8 cellular contexts compared by ENCODE assay signal in the genomic region with DNA sequence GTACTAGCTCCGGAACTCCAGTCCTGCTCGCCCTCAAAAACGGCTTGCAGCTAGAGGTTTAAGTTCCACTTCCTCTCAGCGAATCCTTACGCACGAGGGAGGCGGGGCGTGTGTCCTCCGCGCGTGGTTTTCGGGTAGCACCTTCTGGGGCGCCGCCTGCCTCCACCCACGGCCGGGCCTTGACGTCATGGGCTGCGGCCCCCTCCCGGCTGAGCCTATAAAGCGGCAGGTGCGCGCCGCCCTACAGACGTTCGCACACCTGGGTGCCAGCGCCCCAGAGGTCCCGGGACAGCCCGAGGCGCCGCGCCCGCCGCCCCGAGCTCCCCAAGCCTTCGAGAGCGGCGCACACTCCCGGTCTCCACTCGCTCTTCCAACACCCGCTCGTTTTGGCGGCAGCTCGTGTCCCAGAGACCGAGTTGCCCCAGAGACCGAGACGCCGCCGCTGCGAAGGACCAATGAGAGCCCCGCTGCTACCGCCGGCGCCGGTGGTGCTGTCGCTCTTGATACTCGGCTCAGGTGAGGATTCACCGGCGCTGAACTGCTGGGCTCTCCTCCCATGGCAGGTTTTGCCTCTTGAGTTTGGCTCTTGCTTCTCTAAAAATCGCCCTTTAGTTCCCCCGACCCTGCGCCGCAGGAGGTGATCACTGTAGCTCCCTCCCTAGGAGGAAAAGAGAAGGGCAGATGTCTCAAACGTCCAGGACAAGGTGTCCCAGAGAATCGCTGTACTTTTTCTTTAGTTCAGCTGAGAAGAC. TPM values are rescaled to one million over a fixed set of nuclear protein-coding genes. Genes with fewer than 3 reads are reported as not detected.
DNase-seq lines count a peak whose midpoint lies in the region; ATAC-seq lines count a peak whose summit lies in the region.

A gene with protein sequence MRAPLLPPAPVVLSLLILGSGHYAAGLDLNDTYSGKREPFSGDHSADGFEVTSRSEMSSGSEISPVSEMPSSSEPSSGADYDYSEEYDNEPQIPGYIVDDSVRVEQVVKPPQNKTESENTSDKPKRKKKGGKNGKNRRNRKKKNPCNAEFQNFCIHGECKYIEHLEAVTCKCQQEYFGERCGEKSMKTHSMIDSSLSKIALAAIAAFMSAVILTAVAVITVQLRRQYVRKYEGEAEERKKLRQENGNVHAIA (plus strand): TSS at position 246 of the 752 bp plus-strand sequence. CDS start 210 bp downstream, at position 456.

- H3K9ac ChIP-seq in mesendoderm (ENCODE audit: low read length), result peak within 1 kb of the TSS; percentile 34

- CTCF ChIA-PET in activated CD4-positive, alpha-beta memory T cell treated with anti-CD3 and anti-CD28 coated beads for 36 hours (lab: Charles Lee), result interaction anchor here (0.8 to 2.3 kb wide), 16 partner anchors 9 to 235 kb away, joined by 3 to 8 read pairs (median 4); no protein-coding TSS in a partner anchor

- no peaks in the 10 kb centered on the region for H3K79me2 ChIP-seq in mesendoderm (ENCODE audit: control insufficient read depth, insufficient read depth, low read length)

- no peak within 1 kb of the TSS for H4K5ac ChIP-seq in mesendoderm (ENCODE audit: low read length)

- no peaks in the 10 kb centered on the region for H3K27me3 Mint-ChIP-seq in activated CD4-positive, alpha-beta memory T cell treated with anti-CD3 and anti-CD28 coated beads for 36 hours

- no peak within 1 kb of the TSS for H3K4ac ChIP-seq in mesendoderm (ENCODE audit: low read depth, low read length)

- H3K27ac Mint-ChIP-seq in activated CD4-positive, alpha-beta memory T cell treated with anti-CD3 and anti-CD28 coated beads for 36 hours, result peak within 1 kb of the TSS; percentile 39

- DNase-seq in NCI-H2081 (lab: John Stamatoyannopoulos, UW), result peak; percentile 43 to 58
- no peak for DNase-seq in NCI-H2081 treated with DMSO at 0.1 percent for 48 hours (lab: John Stamatoyannopoulos, UW)
- DNase-seq in NCI-H460 (ENCODE audit: extremely low read depth, low read depth), result peak; percentile 35
- DNase-seq in activated CD4-positive, alpha-beta memory T cell treated with anti-CD3 and anti-CD28 coated beads for 36 hours, result peak; percentile 91
- DNase-seq in effector memory CD4-positive, alpha-beta T cell, result peak; percentile 76 to 86 (median 85)
- peak; percentile 75 for DNase-seq in mesendoderm
- peak; percentile 63 for DNase-seq in stimulated activated CD8-positive, alpha-beta memory T cell treated with anti-CD3 and anti-CD28 coated beads, Interleukin-15, amount 100 ng/mL, for 24 hours (ENCODE audit: low read depth)

- peak within 1 kb of the TSS; percentile 74 for H3K4me3 Mint-ChIP-seq in activated CD4-positive, alpha-beta memory T cell treated with anti-CD3 and anti-CD28 coated beads for 36 hours

- no CpG with 5 or more reads among the region's 64 CpGs for WGBS in mesendoderm (ENCODE audit: extremely low coverage, insufficient coverage, low lambda C conversion rate)

- no peaks in the 10 kb centered on the region for H3K36me3 ChIP-seq in effector memory CD4-positive, alpha-beta T cell (ENCODE audit: control insufficient read depth, insufficient read depth, low read length)
- H3K36me3 ChIP-seq in mesendoderm (ENCODE audit: control insufficient read depth, insufficient read depth, low read length), result no peaks in the 10 kb centered on the region

- H3K56ac ChIP-seq in mesendoderm (ENCODE audit: low read length), result peak within 1 kb of the TSS; percentile 15

- H3K4me2 ChIP-seq in mesendoderm (ENCODE audit: low read length), result peak within 1 kb of the TSS; percentile 72

- peak within 1 kb of the TSS; percentile 82 for H3K27ac ChIP-seq in effector memory CD4-positive, alpha-beta T cell (ENCODE audit: insufficient read depth, low read length, poor library complexity, severe bottlenecking)
- H3K27ac ChIP-seq in mesendoderm (ENCODE audit: low read depth, low read length), result no peak within 1 kb of the TSS

- no peaks in the 10 kb centered on the region for H3K36me3 Mint-ChIP-seq in activated CD4-positive, alpha-beta memory T cell treated with anti-CD3 and anti-CD28 coated beads for 36 hours

- H3K79me1 ChIP-seq in mesendoderm (ENCODE audit: low read length), result no peaks in the 10 kb centered on the region

- no peaks in the 10 kb centered on the region for H3K9me3 Mint-ChIP-seq in activated CD4-positive, alpha-beta memory T cell treated with anti-CD3 and anti-CD28 coated beads for 36 hours

- peak within 1 kb of the TSS; percentile 57 for H3K4me3 ChIP-seq in effector memory CD4-positive, alpha-beta T cell (ENCODE audit: insufficient read depth, low read depth, low read length, poor library complexity, severe bottlenecking)
- peak within 1 kb of the TSS; percentile 23 for H3K4me3 ChIP-seq in mesendoderm (ENCODE audit: low read length)

- no peak within 1 kb of the TSS for H3K23ac ChIP-seq in mesendoderm (ENCODE audit: low read length)

- POLR2A ChIA-PET in activated CD4-positive, alpha-beta memory T cell treated with anti-CD3 and anti-CD28 coated beads for 36 hours (lab: Charles Lee), result no interaction called here

- ATAC-seq in HG02885 (IDR thresholded peaks at IDR 0.05; ENCODE audit: poor library complexity, unreplicated experiment), result peak; percentile 93

- H2BK5ac ChIP-seq in mesendoderm (ENCODE audit: low read length), result no peak within 1 kb of the TSS

- H3K27me3 ChIP-seq in effector memory CD4-positive, alpha-beta T cell (replicated peaks; ENCODE audit: control insufficient read depth, insufficient read depth, low read length, poor library complexity, severe bottlenecking), result no peaks in the 10 kb centered on the region
- no peaks in the 10 kb centered on the region for H3K27me3 ChIP-seq in mesendoderm (ENCODE audit: insufficient read depth, low read length, poor library complexity)

- H3K18ac ChIP-seq in mesendoderm (ENCODE audit: low read length), result no peak within 1 kb of the TSS

- H3K9me3 ChIP-seq in effector memory CD4-positive, alpha-beta T cell (ENCODE audit: control insufficient read depth, low read length), result no peaks in the 10 kb centered on the region

- peaks cover 10% of the 10 kb centered on the region for H3K4me1 ChIP-seq in effector memory CD4-positive, alpha-beta T cell (ENCODE audit: control insufficient read depth, insufficient read depth, low read length, poor library complexity, severe bottlenecking)
- no peaks in the 10 kb centered on the region for H3K4me1 ChIP-seq in mesendoderm (ENCODE audit: control insufficient read depth, low read depth, low read length)

- no peak within 1 kb of the TSS for H2BK120ac ChIP-seq in mesendoderm (ENCODE audit: low read depth, low read length)

- H2BK15ac ChIP-seq in mesendoderm (replicated peaks; ENCODE audit: low read depth), result no peak within 1 kb of the TSS

- H4K8ac ChIP-seq in mesendoderm (ENCODE audit: low read depth, low read length), result no peak within 1 kb of the TSS

- intact Hi-C loops in activated CD4-positive, alpha-beta memory T cell treated with anti-CD3 and anti-CD28 coated beads for 36 hours (cut with micrococcal nuclease), result loop anchor here (2.0 to 5.0 kb wide), 5 partner anchors 46 to 286 kb away; a partner anchor contains a TSS

- H2AK5ac ChIP-seq in mesendoderm (ENCODE audit: low read length), result no peak within 1 kb of the TSS

- peaks cover 14% of the 10 kb centered on the region for H3K4me1 Mint-ChIP-seq in activated CD4-positive, alpha-beta memory T cell treated with anti-CD3 and anti-CD28 coated beads for 36 hours (ENCODE audit: low read depth)

RNA-seq across cellular contexts. Expression of the gene that starts here (rescaled TPM):
- 6.8 and 7.0 TPM in 2 replicates for total RNA-seq in NCI-H460 (2014; rRNA removed; shearing (Covaris generic))
- 1.2 and 2.9 TPM in 2 replicates for polyA plus RNA-seq in NCI-H460 (2014; cell fraction: nucleus; rRNA removed)
- total RNA-seq in activated CD4-positive, alpha-beta memory T cell treated with anti-CD3 and anti-CD28 coated beads for 36 hours, result under 1 TPM; 0.36 to 0.74 TPM
- polyA plus RNA-seq in mesendoderm (2013, experiment 1 of 2), result 0.13 TPM
- 0.21 TPM for polyA plus RNA-seq in mesendoderm (2013, experiment 2 of 2)

Comparison
In these comparisons a context has a peak if more than half of its experiments do, and no peak if none do; other contexts are left out.
1. Peak in DNase-seq in activated CD4-positive, alpha-beta memory T cell treated with anti-CD3 and anti-CD28 coated beads for 36 hours; RNA of the gene not detected or under 1 TPM.